31 cellular contexts compared by ENCODE assay signal in the genomic region with DNA sequence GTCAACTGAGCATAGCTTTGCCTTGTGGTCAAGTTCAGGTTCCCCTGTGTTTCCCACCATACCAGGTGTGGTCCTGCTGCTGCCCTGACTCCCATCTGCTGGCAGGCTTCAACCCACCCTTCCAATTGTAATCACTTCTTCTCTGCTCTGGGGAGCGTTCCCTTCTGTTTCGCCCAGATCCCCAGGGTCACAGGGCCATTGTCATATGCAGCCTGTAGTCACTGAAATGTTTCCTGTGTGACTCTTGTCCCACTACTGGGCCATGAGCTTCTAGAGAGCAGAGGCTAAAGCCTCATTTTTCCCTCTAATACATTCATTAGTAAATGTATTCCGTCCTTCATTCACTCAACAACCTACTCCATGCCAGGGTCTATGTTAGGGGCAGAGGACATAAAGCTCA.
"Had no signal": no experiment of that assay in that cellular context is flagged by ENCODE, and none has a peak within 500 bp of the region (broad histone marks: within the 10 kb centered on the region; RNA-seq: fewer than 3 reads in every experiment).

No MANE protein-coding gene starts in this region.

- DNase-seq: activated CD4-positive, alpha-beta T cell treated with anti-CD3 and anti-CD28 coated beads for 48 hours; activated CD4-positive, alpha-beta T cell treated with anti-CD3 and anti-CD28 coated beads, Interleukin-2, amount 50 U/mL, for 4 hours; activated CD4-positive, CD25-positive, alpha-beta regulatory T cell treated with anti-CD3 and anti-CD28 coated beads, Interleukin-2, amount 50 U/mL, for 72 hours; activated CD8-positive, alpha-beta memory T cell treated with anti-CD3 and anti-CD28 coated beads, Interleukin-2, amount 10 ng/mL, durations not matched to agents 7 days and 5 days; activated CD8-positive, alpha-beta T cell treated with anti-CD3 and anti-CD28 coated beads, Interleukin-2, amount 10 ng/mL, durations not matched to agents 7 days and 5 days; activated effector memory CD4-positive, alpha-beta T cell treated with Interleukin-2 at 50 U/mL for 16 hours; activated naive CD4-positive, alpha-beta T cell; activated T-cell treated with anti-CD3 and anti-CD28 coated beads, Interleukin-2, amount 50 U/mL, for 24 hours; aorta; Kasumi-1; KBM-7; NCI-H1092 treated with DMSO at 0.1 percent for 48 hours; NCI-H1417 treated with DMSO at 0.1 percent for 48 hours; NCI-H1694; NCI-H2029; NCI-H2107; NCI-H2171 treated with DMSO at 0.1 percent for 48 hours; NCI-H226; NCI-H526; NCI-H82; RPMI8226; SHP77; SW 1271 had no signal

- H3K36me3 Mint-ChIP-seq: activated CD8-positive, alpha-beta memory T cell treated with anti-CD3 and anti-CD28 coated beads, Interleukin-2, amount 10 ng/mL, durations not matched to agents 7 days and 5 days; activated naive CD4-positive, alpha-beta T cell treated with anti-CD3 and anti-CD28 coated beads, Interleukin-2, amount 50 U/mL, for 24 hours; WTC11 had no signal

- H3K9me3 ChIP-seq: SJSA1 had no signal

- H3K36me3 ChIP-seq: SJSA1 had no signal

- H3K4me3 Mint-ChIP-seq: activated CD8-positive, alpha-beta memory T cell treated with anti-CD3 and anti-CD28 coated beads, Interleukin-2, amount 10 ng/mL, durations not matched to agents 7 days and 5 days; activated CD8-positive, alpha-beta T cell treated with anti-CD3 and anti-CD28 coated beads, Interleukin-2, amount 10 ng/mL, durations not matched to agents 7 days and 5 days; activated naive CD4-positive, alpha-beta T cell treated with anti-CD3 and anti-CD28 coated beads, Interleukin-2, amount 50 U/mL, for 24 hours; activated T-cell treated with anti-CD3 and anti-CD28 coated beads, Interleukin-2, amount 50 U/mL, for 24 hours; activated T-helper 1 cell treated with anti-CD3 and anti-CD28 coated beads, Interleukin-12 subunit alpha, Interleukin-12 subunit beta, Interleukin-2, Interleukin-4 antibody, amounts not matched to agents 30 ng/mL and 10 ng/mL and 1 ng/mL, durations not matched to agents 14 hours and 24 hours and 36 hours; central memory CD8-positive, alpha-beta T cell; T-helper 1 cell treated with Interleukin-12 subunit alpha and Interleukin-12 subunit beta and Interleukin-4 antibody, amounts not matched to agents 30 μg/mL and 1 μg/mL, for 36 hours; WTC11 had no signal

- H3K27ac Mint-ChIP-seq: activated CD8-positive, alpha-beta memory T cell treated with anti-CD3 and anti-CD28 coated beads, Interleukin-2, amount 10 ng/mL, durations not matched to agents 7 days and 5 days; activated CD8-positive, alpha-beta T cell treated with anti-CD3 and anti-CD28 coated beads, Interleukin-2, amount 10 ng/mL, durations not matched to agents 7 days and 5 days; activated naive CD4-positive, alpha-beta T cell treated with anti-CD3 and anti-CD28 coated beads, Interleukin-2, amount 50 U/mL, for 24 hours; activated T-cell treated with anti-CD3 and anti-CD28 coated beads, Interleukin-2, amount 50 U/mL, for 24 hours; activated T-helper 1 cell treated with anti-CD3 and anti-CD28 coated beads, Interleukin-12 subunit alpha, Interleukin-12 subunit beta, Interleukin-2, Interleukin-4 antibody, amounts not matched to agents 30 ng/mL and 10 ng/mL and 1 ng/mL, durations not matched to agents 14 hours and 24 hours and 36 hours; T-helper 1 cell treated with Interleukin-12 subunit alpha and Interleukin-12 subunit beta and Interleukin-4 antibody, amounts not matched to agents 30 μg/mL and 1 μg/mL, for 36 hours; WTC11 had no signal

- H3K4me1 Mint-ChIP-seq: activated CD8-positive, alpha-beta memory T cell treated with anti-CD3 and anti-CD28 coated beads, Interleukin-2, amount 10 ng/mL, durations not matched to agents 7 days and 5 days; activated naive CD4-positive, alpha-beta T cell treated with anti-CD3 and anti-CD28 coated beads, Interleukin-2, amount 50 U/mL, for 24 hours; central memory CD8-positive, alpha-beta T cell had no signal

- H3K27ac ChIP-seq: SJSA1 had no signal

- ATAC-seq: activated CD8-positive, alpha-beta memory T cell treated with anti-CD3 and anti-CD28 coated beads, Interleukin-2, amount 10 ng/mL, durations not matched to agents 7 days and 5 days; activated CD8-positive, alpha-beta T cell treated with anti-CD3 and anti-CD28 coated beads, Interleukin-2, amount 10 ng/mL, durations not matched to agents 7 days and 5 days; Panc1; SK-N-SH treated with all-trans-retinoic acid at 6 μM for 48 hours; WTC11 had no signal

- H3K4me3 ChIP-seq: SJSA1 had no signal

- H3K9me3 Mint-ChIP-seq: activated naive CD4-positive, alpha-beta T cell treated with anti-CD3 and anti-CD28 coated beads, Interleukin-2, amount 50 U/mL, for 24 hours; activated T-cell treated with anti-CD3 and anti-CD28 coated beads, Interleukin-2, amount 50 U/mL, for 24 hours; activated T-helper 1 cell treated with anti-CD3 and anti-CD28 coated beads, Interleukin-12 subunit alpha, Interleukin-12 subunit beta, Interleukin-2, Interleukin-4 antibody, amounts not matched to agents 30 ng/mL and 10 ng/mL and 1 ng/mL, durations not matched to agents 14 hours and 24 hours and 36 hours; central memory CD8-positive, alpha-beta T cell; T-helper 1 cell treated with Interleukin-12 subunit alpha and Interleukin-12 subunit beta and Interleukin-4 antibody, amounts not matched to agents 30 μg/mL and 1 μg/mL, for 36 hours; WTC11 had no signal

- H3K27me3 ChIP-seq: SJSA1 had no signal
